ENCODE assay signal across 16 cellular contexts in genomic region chr3:6125520-6125919, GRCh38.
"Had no signal": no experiment of that assay in that cellular context is flagged by ENCODE, and none has a peak within 500 bp of the region (broad histone marks: within the 10 kb centered on the region; RNA-seq: fewer than 3 reads in every experiment).

No MANE protein-coding gene starts in this region.

- H3K27ac ChIP-seq: adrenal gland, colonic mucosa, esophagus muscularis mucosa, left lung, psoas muscle, sigmoid colon, spleen, upper lobe of right lung had no signal

- H3K9me3 ChIP-seq: adrenal gland, colonic mucosa, esophagus muscularis mucosa, sigmoid colon, upper lobe of right lung had no signal

- H3K27me3 ChIP-seq: adrenal gland, colonic mucosa, esophagus muscularis mucosa, left lung, sigmoid colon, spleen, upper lobe of right lung had no signal

- DNase-seq: activated CD4-positive, alpha-beta memory T cell treated with anti-CD3 and anti-CD28 coated beads, Interleukin-2, amount 10 ng/mL, durations not matched to agents 7 days and 5 days; activated CD4-positive, alpha-beta T cell treated with anti-CD3 and anti-CD28 coated beads for 4 hours; activated naive CD4-positive, alpha-beta T cell treated with anti-CD3 and anti-CD28 coated beads, Interleukin-2, amount 50 U/mL, for 16 hours; activated T-cell treated with anti-CD3 and anti-CD28 coated beads, Interleukin-2, amount 50 U/mL, for 24 hours; adrenal gland; caudate nucleus; colonic mucosa; left lung; natural killer cell; psoas muscle; sigmoid colon; spleen; stimulated activated naive CD8-positive, alpha-beta T cell treated with anti-CD3 and anti-CD28 coated beads, Interleukin-15, amount 100 ng/mL, for 72 hours; T-helper 2 cell; upper lobe of right lung had no signal

- H3K4me1 ChIP-seq: adrenal gland, colonic mucosa, esophagus muscularis mucosa, left lung, psoas muscle, sigmoid colon, spleen, upper lobe of right lung had no signal

- H3K4me3 ChIP-seq: adrenal gland, colonic mucosa, esophagus muscularis mucosa, left lung, psoas muscle, sigmoid colon, spleen, upper lobe of right lung had no signal

- H3K36me3 ChIP-seq: adrenal gland, colonic mucosa, esophagus muscularis mucosa, left lung, sigmoid colon, spleen, upper lobe of right lung had no signal
